In genomic region chr22:40817737-40818136, GRCh38 we compare ENCODE assay signal across 10 cellular contexts. TPM values are rescaled to one million over a fixed set of nuclear protein-coding genes. Genes with fewer than 3 reads are reported as not detected.
DNase-seq lines count a peak whose midpoint lies in the region; ATAC-seq and TF ChIP-seq lines count a peak whose summit lies in the region.
"Had no signal": no experiment of that assay in that cellular context is flagged by ENCODE, and none has a peak within 500 bp of the region (broad histone marks: within the 10 kb centered on the region; RNA-seq: fewer than 3 reads in every experiment).

No MANE protein-coding gene starts in this region.

- H3F3A ChIP-seq in GM23248 (ENCODE audit: insufficient read depth), result peaks cover 28% of the 10 kb centered on the region

- H3K27ac ChIP-seq in BLaER1 (no peak overlapping the region), GM23248 (no peak overlapping the region)
- H3K27ac ChIP-seq: WERI-Rb-1 had no signal

- DNase-seq in GM23248 (no peak), mesothelial cell of epicardium (ENCODE audit: low spot score in 2 of 2, unreplicated experiment in 2 of 2) (no peak), EL (no peak), NCI-H345 treated with DMSO at 0.1 percent for 48 hours (lab: John Stamatoyannopoulos, UW; ENCODE audit: unreplicated experiment) (no peak)
- DNase-seq in activated T-helper 1 cell treated with anti-CD3 and anti-CD28 coated beads, Interleukin-12 subunit alpha, Interleukin-12 subunit beta, Interleukin-2, Interleukin-4 antibody, amounts not matched to agents 30 ng/mL and 10 ng/mL and 1 ng/mL, durations not matched to agents 14 hours and 24 hours and 36 hours (ENCODE audit: low spot score), result no peak
- DNase-seq in stimulated activated CD4-positive, alpha-beta T cell treated with anti-CD3 and anti-CD28 coated beads, Interleukin-4, amount 100 ng/mL, for 24 hours, result no peak
- DNase-seq: NCI-H2081, WERI-Rb-1 had no signal

- H3K27me3 ChIP-seq in BLaER1 (no peaks in the 10 kb centered on the region), GM23248 (replicated peaks; ENCODE audit: insufficient read depth) (no peaks in the 10 kb centered on the region)

- H3K9me3 ChIP-seq in BLaER1, result no peaks in the 10 kb centered on the region
- H3K9me3 ChIP-seq in GM23248 (ENCODE audit: low read depth), result no peaks in the 10 kb centered on the region

- peaks cover 36% of the 10 kb centered on the region for H3K4me1 ChIP-seq in BLaER1
- peaks cover 15% of the 10 kb centered on the region for H3K4me1 ChIP-seq in GM23248 (ENCODE audit: insufficient read depth)

- H3K27ac Mint-ChIP-seq in activated T-helper 1 cell treated with anti-CD3 and anti-CD28 coated beads, Interleukin-12 subunit alpha, Interleukin-12 subunit beta, Interleukin-2, Interleukin-4 antibody, amounts not matched to agents 30 ng/mL and 10 ng/mL and 1 ng/mL, durations not matched to agents 14 hours and 24 hours and 36 hours, result peak overlapping the region; percentile 93
- H3K27ac Mint-ChIP-seq in mesothelial cell of epicardium, result peak overlapping the region; percentile 45

- peaks cover 33% of the 10 kb centered on the region for H3K4me1 Mint-ChIP-seq in activated T-helper 1 cell treated with anti-CD3 and anti-CD28 coated beads, Interleukin-12 subunit alpha, Interleukin-12 subunit beta, Interleukin-2, Interleukin-4 antibody, amounts not matched to agents 30 ng/mL and 10 ng/mL and 1 ng/mL, durations not matched to agents 14 hours and 24 hours and 36 hours (ENCODE audit: low read depth)
- peaks cover 26% of the 10 kb centered on the region for H3K4me1 Mint-ChIP-seq in mesothelial cell of epicardium

- peaks cover 22% of the 10 kb centered on the region for H3K36me3 Mint-ChIP-seq in activated T-helper 1 cell treated with anti-CD3 and anti-CD28 coated beads, Interleukin-12 subunit alpha, Interleukin-12 subunit beta, Interleukin-2, Interleukin-4 antibody, amounts not matched to agents 30 ng/mL and 10 ng/mL and 1 ng/mL, durations not matched to agents 14 hours and 24 hours and 36 hours (ENCODE audit: low read depth)
- peaks cover 23% of the 10 kb centered on the region for H3K36me3 Mint-ChIP-seq in mesothelial cell of epicardium

- H4K20me1 ChIP-seq in BLaER1, result peaks cover 11% of the 10 kb centered on the region
- no peaks in the 10 kb centered on the region for H4K20me1 ChIP-seq in GM23248 (ENCODE audit: insufficient read depth)

- peak overlapping the region; percentile 87 for H3K4me3 Mint-ChIP-seq in activated T-helper 1 cell treated with anti-CD3 and anti-CD28 coated beads, Interleukin-12 subunit alpha, Interleukin-12 subunit beta, Interleukin-2, Interleukin-4 antibody, amounts not matched to agents 30 ng/mL and 10 ng/mL and 1 ng/mL, durations not matched to agents 14 hours and 24 hours and 36 hours
- H3K4me3 Mint-ChIP-seq in mesothelial cell of epicardium, result peak overlapping the region; percentile 95

- intact Hi-C loops in activated T-helper 1 cell treated with anti-CD3 and anti-CD28 coated beads, Interleukin-12 subunit alpha, Interleukin-12 subunit beta, Interleukin-2, Interleukin-4 antibody, amounts not matched to agents 30 ng/mL and 10 ng/mL and 1 ng/mL, durations not matched to agents 14 hours and 24 hours and 36 hours (cut with micrococcal nuclease), result loop anchor here (1.0 to 5.0 kb wide), 7 partner anchors 106 to 641 kb away; partner anchors contain the start of genes MRTFA, RBX1 and TNRC6B

- H3K9me3 Mint-ChIP-seq in activated T-helper 1 cell treated with anti-CD3 and anti-CD28 coated beads, Interleukin-12 subunit alpha, Interleukin-12 subunit beta, Interleukin-2, Interleukin-4 antibody, amounts not matched to agents 30 ng/mL and 10 ng/mL and 1 ng/mL, durations not matched to agents 14 hours and 24 hours and 36 hours, result no peaks in the 10 kb centered on the region
- H3K9me3 Mint-ChIP-seq in mesothelial cell of epicardium, result no peaks in the 10 kb centered on the region

- H3K27me3 Mint-ChIP-seq in activated T-helper 1 cell treated with anti-CD3 and anti-CD28 coated beads, Interleukin-12 subunit alpha, Interleukin-12 subunit beta, Interleukin-2, Interleukin-4 antibody, amounts not matched to agents 30 ng/mL and 10 ng/mL and 1 ng/mL, durations not matched to agents 14 hours and 24 hours and 36 hours (ENCODE audit: insufficient read depth), result no peaks in the 10 kb centered on the region
- H3K27me3 Mint-ChIP-seq in mesothelial cell of epicardium (ENCODE audit: low read depth), result no peaks in the 10 kb centered on the region

- 0 out of 2 replicates have a peak overlapping the region, but pooled peaks have one; percentile 99 for H2AFZ ChIP-seq in GM23248

- peak overlapping the region; percentile 87 for H3K4me2 ChIP-seq in BLaER1
- H3K4me2 ChIP-seq in GM23248 (ENCODE audit: unreplicated experiment), result peak overlapping the region; percentile 85

- H3K36me3 ChIP-seq in BLaER1 (peaks cover 8% of the 10 kb centered on the region; the same call in 1 of the 2 replicates), GM23248 (ENCODE audit: low read depth) (no peaks in the 10 kb centered on the region; the same call in 1 of the 2 replicates)

- no peaks in the 10 kb centered on the region for H3K9me2 ChIP-seq in GM23248 (ENCODE audit: insufficient read depth)

- 90 to 94% methylated on average over 4 of the region's 4 CpGs for WGBS in GM23248 (ENCODE audit: low coverage in 1 of 2, low lambda C conversion rate in 2 of 2, missing lambda C conversion rate in 2 of 2), 2 experiments

- peak overlapping the region; percentile 89; the same call in 1 of the 2 replicates for H3K9ac ChIP-seq in BLaER1
- H3K9ac ChIP-seq in GM23248, result peak overlapping the region; percentile 92

- peaks cover 61% of the 10 kb centered on the region for H3K79me2 ChIP-seq in GM23248 (ENCODE audit: insufficient read depth)

- in situ Hi-C loops in GM23248 (cut with MboI), result no loop called here

- no peak overlapping the region for H3K4me3 ChIP-seq in BLaER1
- H3K4me3 ChIP-seq in GM23248, result peak overlapping the region; percentile 95

- ATAC-seq in HG02763 (IDR thresholded peaks at IDR 0.05; ENCODE audit: unreplicated experiment), result no peak

- TF ChIP-seq CTCF in mesothelial cell of epicardium (IDR thresholded peaks at IDR 0.05; ENCODE audit: unreplicated experiment), result no peak

RNA-seq across cellular contexts. Expression of gene SLC25A17, which starts 1.4 kb away (rescaled TPM):
- 19.6 and 28.1 TPM in 2 replicates for total RNA-seq in GM23248 (2014; rRNA removed; shearing (Covaris generic))
- polyA plus RNA-seq in GM23248 (2016; fragmentation: Nextera tagmentation; extraction: Ambion mirVana), result 27.6 and 28.6 TPM in 2 replicates
- total RNA-seq in activated T-helper 1 cell treated with anti-CD3 and anti-CD28 coated beads, Interleukin-12 subunit alpha, Interleukin-12 subunit beta, Interleukin-2, Interleukin-4 antibody, amounts not matched to agents 30 ng/mL and 10 ng/mL and 1 ng/mL, durations not matched to agents 14 hours and 24 hours and 36 hours, result 29.4 and 34.0 TPM in 2 replicates
- total RNA-seq in mesothelial cell of epicardium, result 30.1 to 31.1 TPM (median 30.6 TPM) in 3 replicates

RNA-seq across cellular contexts. Expression of gene ST13, which starts 38.7 kb away (rescaled TPM):
- 117 and 141 TPM in 2 replicates for total RNA-seq in GM23248 (2014; rRNA removed; shearing (Covaris generic))
- 161 and 174 TPM in 2 replicates for polyA plus RNA-seq in GM23248 (2016; fragmentation: Nextera tagmentation; extraction: Ambion mirVana)
- total RNA-seq in activated T-helper 1 cell treated with anti-CD3 and anti-CD28 coated beads, Interleukin-12 subunit alpha, Interleukin-12 subunit beta, Interleukin-2, Interleukin-4 antibody, amounts not matched to agents 30 ng/mL and 10 ng/mL and 1 ng/mL, durations not matched to agents 14 hours and 24 hours and 36 hours, result 190 and 192 TPM in 2 replicates
- total RNA-seq in mesothelial cell of epicardium, result 327 to 365 TPM (median 344 TPM) in 3 replicates

RNA-seq across cellular contexts. Expression of gene XPNPEP3, which starts 39.2 kb away (rescaled TPM):
- 11.3 and 13.8 TPM in 2 replicates for total RNA-seq in GM23248 (2014; rRNA removed; shearing (Covaris generic))
- 5.6 and 6.4 TPM in 2 replicates for polyA plus RNA-seq in GM23248 (2016; fragmentation: Nextera tagmentation; extraction: Ambion mirVana)
- total RNA-seq in activated T-helper 1 cell treated with anti-CD3 and anti-CD28 coated beads, Interleukin-12 subunit alpha, Interleukin-12 subunit beta, Interleukin-2, Interleukin-4 antibody, amounts not matched to agents 30 ng/mL and 10 ng/mL and 1 ng/mL, durations not matched to agents 14 hours and 24 hours and 36 hours, result 14.7 and 15.3 TPM in 2 replicates
- 21.2 to 24.8 TPM (median 22.6 TPM) in 3 replicates for total RNA-seq in mesothelial cell of epicardium

RNA-seq across cellular contexts. Expression of gene DNAJB7, which starts 44.2 kb away (rescaled TPM):
- total RNA-seq in GM23248 (2014; rRNA removed; shearing (Covaris generic)), result not detected in 2 replicates
- polyA plus RNA-seq in GM23248 (2016; fragmentation: Nextera tagmentation; extraction: Ambion mirVana), result 0.16 and 0.23 TPM in 2 replicates
- not detected in 2 replicates for total RNA-seq in activated T-helper 1 cell treated with anti-CD3 and anti-CD28 coated beads, Interleukin-12 subunit alpha, Interleukin-12 subunit beta, Interleukin-2, Interleukin-4 antibody, amounts not matched to agents 30 ng/mL and 10 ng/mL and 1 ng/mL, durations not matched to agents 14 hours and 24 hours and 36 hours
- total RNA-seq in mesothelial cell of epicardium, result not detected in 3 replicates
